ENCODE assay signal across 11 cellular contexts in genomic region chr1:185735667-185736105, GRCh38. TPM values are rescaled to one million over a fixed set of nuclear protein-coding genes. Genes with fewer than 3 reads are reported as not detected.
DNase-seq lines count a peak whose midpoint lies in the region; ATAC-seq and TF ChIP-seq lines count a peak whose summit lies in the region.
"Had no signal": no experiment of that assay in that cellular context is flagged by ENCODE, and none has a peak within 500 bp of the region (broad histone marks: within the 10 kb centered on the region; RNA-seq: fewer than 3 reads in every experiment).

No MANE protein-coding gene starts in this region.

- TF ChIP-seq POLR2A in adrenal gland (IDR thresholded peaks at IDR 0.05): no peak

- in situ Hi-C loops in SK-MEL-5 (cut with HindIII; ENCODE audit: low pct_unique_long_range_greater_than_20kb, low sequenced_read_pairs): no loop called here

- intact Hi-C loops in adrenal gland (cut with DNase I): loop anchor here in 1 of 2 donors (10.0 kb wide), 1 partner anchor 469 kb away; no protein-coding TSS in a partner anchor

- H3K4me3 ChIP-seq in GM12865 (ENCODE audit: low read depth, low read length): no peak overlapping the region
- peak overlapping the region; percentile 83 for H3K4me3 ChIP-seq in iPS-15b (ENCODE audit: low read depth, low read length)
- H3K4me3 ChIP-seq in skeletal muscle satellite cell (ENCODE audit: low read length): no peak overlapping the region
- H3K4me3 ChIP-seq in adrenal gland: peak overlapping the region in 1 of 4 donors; percentile 57

- H3K27me3 ChIP-seq in iPS-15b (ENCODE audit: control insufficient read depth, insufficient read depth, low read length) (peaks cover 32% of the 10 kb centered on the region), skeletal muscle satellite cell (ENCODE audit: control insufficient read depth, insufficient read depth, low read length) (no peaks in the 10 kb centered on the region), adrenal gland (no peaks in the 10 kb centered on the region)

- TF ChIP-seq CTCF in GM12865 (IDR thresholded peaks at IDR 0.05; ENCODE audit: insufficient read depth, low read depth, low read length, missing control alignments) (no peak), adrenal gland (IDR thresholded peaks at IDR 0.05) (no peak)

- WGBS in adrenal gland, 4 donors: 50 to 64% (median 58%) methylated on average over 4 of the region's 4 CpGs

- peak overlapping the region; percentile 22 for H3K4me2 ChIP-seq in skeletal muscle satellite cell (ENCODE audit: low read length)

- no peak for ATAC-seq in GM19397 (IDR thresholded peaks at IDR 0.05; ENCODE audit: unreplicated experiment)

- H3K36me3 ChIP-seq in iPS-15b (ENCODE audit: control insufficient read depth, insufficient read depth, low read length) (no peaks in the 10 kb centered on the region), skeletal muscle satellite cell (ENCODE audit: insufficient read depth, low read length) (no peaks in the 10 kb centered on the region), adrenal gland (replicated peaks in 1 of 2) (no peaks in the 10 kb centered on the region)

- H3K9me3 ChIP-seq in iPS-15b (ENCODE audit: control insufficient read depth, insufficient read depth, low read length) (no peaks in the 10 kb centered on the region), skeletal muscle satellite cell (replicated peaks; ENCODE audit: low read length) (no peaks in the 10 kb centered on the region), adrenal gland (replicated peaks in 1 of 3) (no peaks in the 10 kb centered on the region)

- no peak overlapping the region for H3K27ac ChIP-seq in adrenal gland

- H3K4me1 ChIP-seq in iPS-15b (ENCODE audit: control insufficient read depth, insufficient read depth, low read length) (peaks cover 10% of the 10 kb centered on the region), skeletal muscle satellite cell (ENCODE audit: control insufficient read depth, insufficient read depth, low read length) (peaks cover 11% of the 10 kb centered on the region), adrenal gland (replicated peaks in 1 of 2) (peaks cover 0 to 9% of the 10 kb centered on the region in 2 donors)

- H3K9ac ChIP-seq in iPS-15b (ENCODE audit: low read depth, low read length) (no peak overlapping the region), skeletal muscle satellite cell (ENCODE audit: low read depth, low read length) (no peak overlapping the region)

- peak; percentile 5 for DNase-seq in GM12865 (ENCODE audit: low read depth)
- DNase-seq in SK-MEL-5 (ENCODE audit: low read depth, low spot score): peak; percentile 27
- no peak for DNase-seq in adrenal gland
- DNase-seq in inferior parietal cortex (ENCODE audit: extremely low spot score): no peak
- DNase-seq in NCI-H1105 treated with DMSO at 0.1 percent for 48 hours (lab: John Stamatoyannopoulos, UW): no peak
- DNase-seq: activated CD8-positive, alpha-beta memory T cell treated with anti-CD3 and anti-CD28 coated beads for 24 hours; central memory CD4-positive, alpha-beta T cell; NCI-H1436 had no signal

RNA-seq across cellular contexts. Expression of gene HMCN1, which starts 1.5 kb away (rescaled TPM):
- total RNA-seq in SK-MEL-5 (2014; rRNA removed; shearing (Covaris generic)): 128 and 150 TPM in 2 replicates
- 92.7 and 126 TPM in 2 replicates for polyA plus RNA-seq in SK-MEL-5 (2015; cell fraction: cytosol; rRNA removed)
- 93.1 and 121 TPM in 2 replicates for polyA plus RNA-seq in SK-MEL-5 (2015; cell fraction: nucleus; rRNA removed)
- total RNA-seq in skeletal muscle satellite cell (2012; rRNA removed): 16.5 and 19.2 TPM in 2 replicates
- 1 to 10 TPM in 7 of 8 donors, under 1 TPM in 1; 0.83 to 5.8 (median 3.4) TPM for total RNA-seq in adrenal gland
- polyA plus RNA-seq in adrenal gland: 1 to 10 TPM in 2 of 3 donors, under 1 TPM in 1; 0.56 to 1.4 (median 1.3) TPM

Comparison
In these comparisons a context has a peak if more than half of its experiments do, and no peak if none do; other contexts are left out.
1. DNase-seq: peak in GM12865 (single experiment) and SK-MEL-5 (single experiment); none in adrenal gland (0 of 7), inferior parietal cortex (single experiment) and NCI-H1105 treated with DMSO at 0.1 percent for 48 hours (single experiment).
2. RNA of gene HMCN1, which starts 1.5 kb away (total RNA-seq): 128 to 150 TPM in SK-MEL-5; 0.83 to 5.8 TPM in adrenal gland; every median in the first group is over 10 times any median in the second.